25 cellular contexts compared by ENCODE assay signal in genomic region chr12:6294156-6294532, GRCh38. TPM values are rescaled to one million over a fixed set of nuclear protein-coding genes. Genes with fewer than 3 reads are reported as not detected.
DNase-seq lines count a peak whose midpoint lies in the region; ATAC-seq and TF ChIP-seq lines count a peak whose summit lies in the region.
"Had no signal": no experiment of that assay in that cellular context is flagged by ENCODE, and none has a peak within 500 bp of the region (broad histone marks: within the 10 kb centered on the region; RNA-seq: fewer than 3 reads in every experiment).

No MANE protein-coding gene starts in this region.

- 23% methylated on average over 3 of the region's 3 CpGs for WGBS in right lobe of liver (ENCODE audit: insufficient coverage, low coverage, low lambda C conversion rate, missing lambda C conversion rate)
- WGBS in testis, 2 donors: 75 to 95% methylated on average over 3 of the region's 3 CpGs

- DNase-seq in Peyer's patch (no peak), colonic mucosa (no peak), right lobe of liver (peak in 1 of 3 donors; percentile 2), type B pancreatic cell (ENCODE audit: extremely low spot score, unreplicated experiment) (no peak), C1 segment of cervical spinal cord (lab: John Stamatoyannopoulos, UW) (no peak), testis (no peak)
- DNase-seq: activated CD4-positive, alpha-beta T cell treated with anti-CD3 and anti-CD28 coated beads, Interleukin-2, amount 10 ng/mL, durations not matched to agents 24 days and 14 days; activated naive CD4-positive, alpha-beta T cell treated with anti-CD3 and anti-CD28 coated beads for 36 hours; amygdala; CD8-positive, alpha-beta memory T cell; central memory CD4-positive, alpha-beta T cell; heart right ventricle; NCI-H1930; RPMI8226; stimulated activated CD4-positive, alpha-beta T cell treated with anti-CD3 and anti-CD28 coated beads, Interleukin-12 subunit alpha, Interleukin-12 subunit beta, amount 100 ng/mL, for 4 hours; stimulated activated CD4-positive, alpha-beta T cell treated with anti-CD3 and anti-CD28 coated beads, Interleukin-4, amount 100 ng/mL, for 24 hours; stimulated activated naive CD4-positive, alpha-beta T cell; T-helper 9 cell; WERI-Rb-1 had no signal

- H3K27ac Mint-ChIP-seq in type B pancreatic cell: peak overlapping the region; percentile 91
- H3K27ac Mint-ChIP-seq: activated CD4-positive, alpha-beta T cell treated with anti-CD3 and anti-CD28 coated beads, Interleukin-2, amount 10 ng/mL, durations not matched to agents 24 days and 14 days; activated naive CD4-positive, alpha-beta T cell treated with anti-CD3 and anti-CD28 coated beads for 36 hours; natural killer cell treated with Interleukin-12 subunit alpha and Interleukin-12 subunit beta and Interleukin-15 and Interleukin-18, amount 100 ng/mL, for 72 hours had no signal

- peaks cover 4% of the 10 kb centered on the region for H3K9me3 Mint-ChIP-seq in type B pancreatic cell
- H3K9me3 Mint-ChIP-seq: activated CD4-positive, alpha-beta T cell treated with anti-CD3 and anti-CD28 coated beads, Interleukin-2, amount 10 ng/mL, durations not matched to agents 24 days and 14 days; activated naive CD4-positive, alpha-beta T cell treated with anti-CD3 and anti-CD28 coated beads for 36 hours; CD8-positive, alpha-beta memory T cell; natural killer cell treated with Interleukin-12 subunit alpha and Interleukin-12 subunit beta and Interleukin-15 and Interleukin-18, amount 100 ng/mL, for 72 hours had no signal

- no peak for TF ChIP-seq POLR2A in Peyer's patch (IDR thresholded peaks at IDR 0.05)
- no peak for TF ChIP-seq POLR2A in right lobe of liver (IDR thresholded peaks at IDR 0.05)
- TF ChIP-seq POLR2A in testis (IDR thresholded peaks at IDR 0.05): no peak

- TF ChIP-seq CTCF in Peyer's patch (IDR thresholded peaks at IDR 0.05): no peak
- TF ChIP-seq CTCF in colonic mucosa (IDR thresholded peaks at IDR 0.05): no peak
- TF ChIP-seq CTCF in right lobe of liver (IDR thresholded peaks at IDR 0.05): no peak
- no peak for TF ChIP-seq CTCF in type B pancreatic cell (conservative IDR thresholded peaks at IDR 0.05)
- no peak for TF ChIP-seq CTCF in testis (IDR thresholded peaks at IDR 0.05)

- no peak overlapping the region for H3K4me3 ChIP-seq in Peyer's patch
- H3K4me3 ChIP-seq in colonic mucosa: no peak overlapping the region
- no peak overlapping the region for H3K4me3 ChIP-seq in right lobe of liver
- H3K4me3 ChIP-seq in testis: no peak overlapping the region
- H3K4me3 ChIP-seq: heart right ventricle, thyroid gland had no signal

- peaks cover 8% of the 10 kb centered on the region for H3K36me3 Mint-ChIP-seq in type B pancreatic cell
- H3K36me3 Mint-ChIP-seq: CD8-positive, alpha-beta memory T cell; natural killer cell treated with Interleukin-12 subunit alpha and Interleukin-12 subunit beta and Interleukin-15 and Interleukin-18, amount 100 ng/mL, for 72 hours had no signal

- H3K36me3 ChIP-seq in Peyer's patch: no peaks in the 10 kb centered on the region
- H3K36me3 ChIP-seq in colonic mucosa: no peaks in the 10 kb centered on the region
- H3K36me3 ChIP-seq in right lobe of liver: no peaks in the 10 kb centered on the region
- H3K36me3 ChIP-seq in testis (ENCODE audit: low read depth, missing control alignments): no peaks in the 10 kb centered on the region
- H3K36me3 ChIP-seq: heart right ventricle, thyroid gland, WERI-Rb-1 had no signal

- ATAC-seq in right lobe of liver (peak in 1 of 4 donors; percentile 23), HG03457 (IDR thresholded peaks at IDR 0.05; ENCODE audit: unreplicated experiment) (no peak)
- ATAC-seq: natural killer cell treated with Interleukin-12 subunit alpha and Interleukin-12 subunit beta and Interleukin-15 and Interleukin-18, amount 100 ng/mL, for 72 hours had no signal

- intact Hi-C loops in colonic mucosa (cut with DNase I) (no loop called here), right lobe of liver (cut with DNase I) (no loop called here), testis (cut with DNase I; ENCODE audit: low total_unique reads) (no loop called here)

- H3K4me1 Mint-ChIP-seq in type B pancreatic cell (ENCODE audit: unreplicated experiment): peaks cover 9% of the 10 kb centered on the region
- H3K4me1 Mint-ChIP-seq: CD8-positive, alpha-beta memory T cell had no signal

- H3K9me3 ChIP-seq in Peyer's patch: no peaks in the 10 kb centered on the region
- H3K9me3 ChIP-seq in colonic mucosa: no peaks in the 10 kb centered on the region
- H3K9me3 ChIP-seq in right lobe of liver: no peaks in the 10 kb centered on the region
- H3K9me3 ChIP-seq in testis: no peaks in the 10 kb centered on the region
- H3K9me3 ChIP-seq: heart right ventricle, thyroid gland had no signal

- H3K27me3 ChIP-seq in Peyer's patch (no peaks in the 10 kb centered on the region), colonic mucosa (no peaks in the 10 kb centered on the region), right lobe of liver (no peaks in the 10 kb centered on the region), testis (no peaks in the 10 kb centered on the region)
- H3K27me3 ChIP-seq: heart right ventricle, thyroid gland had no signal

- H3K27ac ChIP-seq in Peyer's patch (peak overlapping the region in 3 of 4 donors; percentile 78 to 97 (median 88)), colonic mucosa (peak overlapping the region; percentile 92), right lobe of liver (peak overlapping the region in 2 of 3 donors; percentile 26 to 59), testis (no peak overlapping the region)
- H3K27ac ChIP-seq: thyroid gland, WERI-Rb-1 had no signal

- H3K9ac ChIP-seq in colonic mucosa (ENCODE audit: low read depth in 2 of 2, low read length in 2 of 2): peak overlapping the region in 1 of 2 donors; percentile 89

- peaks cover 0 to 34% (median 0%) of the 10 kb centered on the region in 4 donors for H3K4me1 ChIP-seq in Peyer's patch
- peaks cover 6% of the 10 kb centered on the region for H3K4me1 ChIP-seq in colonic mucosa
- H3K4me1 ChIP-seq in right lobe of liver: peaks cover 0 to 40% (median 12%) of the 10 kb centered on the region in 4 donors
- no peaks in the 10 kb centered on the region for H3K4me1 ChIP-seq in testis

- H3K27me3 Mint-ChIP-seq in type B pancreatic cell: no peaks in the 10 kb centered on the region

- H3K4me3 Mint-ChIP-seq in type B pancreatic cell: no peak overlapping the region
- H3K4me3 Mint-ChIP-seq: activated CD4-positive, alpha-beta T cell treated with anti-CD3 and anti-CD28 coated beads, Interleukin-2, amount 10 ng/mL, durations not matched to agents 24 days and 14 days; activated naive CD4-positive, alpha-beta T cell treated with anti-CD3 and anti-CD28 coated beads for 36 hours; CD8-positive, alpha-beta memory T cell; natural killer cell treated with Interleukin-12 subunit alpha and Interleukin-12 subunit beta and Interleukin-15 and Interleukin-18, amount 100 ng/mL, for 72 hours had no signal

RNA-seq across cellular contexts. Expression of gene PLEKHG6, which starts 16.3 kb away (rescaled TPM):
- total RNA-seq in Peyer's patch: 100 to 1,000 TPM; 145 to 543 (median 176) TPM
- total RNA-seq in colonic mucosa: 100 to 1,000 TPM; 107 to 123 TPM
- 1 to 10 TPM; 2.3 to 5.5 (median 3.3) TPM for total RNA-seq in right lobe of liver
- 32.4 and 115 TPM in 2 replicates for total RNA-seq in type B pancreatic cell (ENCODE audit: low replicate concordance)
- total RNA-seq in testis: 1 to 10 TPM in 1 of 2 donors, under 1 TPM in 1; 0.87 to 2.0 TPM
- polyA plus RNA-seq in testis (ENCODE audit: insufficient read depth, low read depth, low replicate concordance): 2.2 TPM
- total RNA-seq: activated CD4-positive, alpha-beta T cell treated with anti-CD3 and anti-CD28 coated beads, Interleukin-2, amount 10 ng/mL, durations not matched to agents 24 days and 14 days; activated naive CD4-positive, alpha-beta T cell treated with anti-CD3 and anti-CD28 coated beads for 36 hours; CD8-positive, alpha-beta memory T cell; dermis microvascular lymphatic vessel endothelial cell; LHCN-M2; natural killer cell treated with Interleukin-12 subunit alpha and Interleukin-12 subunit beta and Interleukin-15 and Interleukin-18, amount 100 ng/mL, for 72 hours; osteoblast had no signal

RNA-seq across cellular contexts. Expression of gene TNFRSF1A, which starts 47.7 kb away (rescaled TPM):
- total RNA-seq in Peyer's patch (100 to 1,000 TPM in 3 of 4 donors, 10 to 100 TPM in 1; 90.8 to 547 (median 393) TPM), colonic mucosa (100 to 1,000 TPM; 116 to 164 TPM), right lobe of liver (100 to 1,000 TPM in 4 of 6 experiments, 10 to 100 TPM in 2; 70.6 to 199 (median 117) TPM), type B pancreatic cell (ENCODE audit: low replicate concordance) (79.1 and 222 TPM in 2 replicates), testis (100 to 1,000 TPM in 1 of 2 donors, 10 to 100 TPM in 1; 94.6 to 106 TPM)
- polyA plus RNA-seq in testis (ENCODE audit: insufficient read depth, low read depth, low replicate concordance): 59.8 TPM

Comparison
In these comparisons a context has a peak if more than half of its experiments do, and no peak if none do; other contexts are left out.
1. H3K27ac ChIP-seq: peak in Peyer's patch (3 of 4), colonic mucosa (single experiment) and right lobe of liver (2 of 3); none in testis (0 of 2).